Comparison of ENCODE assay signal across 1 cellular context in genomic region chr11:102458531-102458930, GRCh38.
TF ChIP-seq lines count a peak whose summit lies in the region.

No MANE protein-coding gene starts in this region.

TF ChIP-seq in HepG2, 621 proteins besides CTCF, POLR2A, EP300 and RAD21 (continued from another document and continues in another):
- TF ChIP-seq ARID5B (CRISPR knock-in tag; IDR thresholded peaks at IDR 0.05) (peak; percentile 59), FUBP1 (CRISPR knock-in tag; IDR thresholded peaks at IDR 0.05; ENCODE audit: borderline replicate concordance) (no peak), ARNT2 (CRISPR knock-in tag; IDR thresholded peaks at IDR 0.05; ENCODE audit: low read depth) (no peak), KDM1A (CRISPR knock-in tag; IDR thresholded peaks at IDR 0.05) (peak; percentile 78; the same call in 1 of the 2 replicates), ZNF644 (CRISPR knock-in tag; IDR thresholded peaks at IDR 0.05; ENCODE audit: low read depth) (no peak), HIVEP1 (CRISPR knock-in tag; IDR thresholded peaks at IDR 0.05) (no peak), HMG20A (CRISPR knock-in tag; IDR thresholded peaks at IDR 0.05; ENCODE audit: borderline replicate concordance) (peak; percentile 26; the same call in 1 of the 2 replicates), GATAD2A (CRISPR knock-in tag; IDR thresholded peaks at IDR 0.05) (peak; percentile 77), POGZ (CRISPR knock-in tag; IDR thresholded peaks at IDR 0.05) (peak; percentile 30; the same call in 1 of the 2 replicates), ZSCAN31 (CRISPR knock-in tag; IDR thresholded peaks at IDR 0.05; ENCODE audit: low read depth) (no peak), ZSCAN9 (CRISPR knock-in tag; IDR thresholded peaks at IDR 0.05; ENCODE audit: borderline replicate concordance) (no peak), SOX5 (CRISPR knock-in tag; IDR thresholded peaks at IDR 0.05; ENCODE audit: borderline replicate concordance) (peak; percentile 94), STAG1 (CRISPR knock-in tag; IDR thresholded peaks at IDR 0.05) (no peak), ZBTB44 (CRISPR knock-in tag; IDR thresholded peaks at IDR 0.05) (no peak), FOXO4 (CRISPR knock-in tag; conservative IDR thresholded peaks at IDR 0.05) (no peak), ATM (IDR thresholded peaks at IDR 0.05; ENCODE audit: borderline replicate concordance) (no peak), ZBTB37 (CRISPR knock-in tag; IDR thresholded peaks at IDR 0.05) (no peak), STAT5B (CRISPR knock-in tag; IDR thresholded peaks at IDR 0.05) (no peak), E2F2 (CRISPR knock-in tag; IDR thresholded peaks at IDR 0.05; ENCODE audit: borderline replicate concordance) (no peak), ZNF121 (CRISPR knock-in tag; IDR thresholded peaks at IDR 0.05) (0 out of 2 replicates have a peak, but pooled peaks have one; percentile 28), ZFP90 (CRISPR knock-in tag; IDR thresholded peaks at IDR 0.05; ENCODE audit: borderline replicate concordance) (no peak), PBX3 (CRISPR knock-in tag; IDR thresholded peaks at IDR 0.05; ENCODE audit: borderline replicate concordance) (no peak), ZNF879 (CRISPR knock-in tag; IDR thresholded peaks at IDR 0.05) (no peak), NCOA5 (CRISPR knock-in tag; IDR thresholded peaks at IDR 0.05) (no peak)
- TF ChIP-seq, protein P1, sequence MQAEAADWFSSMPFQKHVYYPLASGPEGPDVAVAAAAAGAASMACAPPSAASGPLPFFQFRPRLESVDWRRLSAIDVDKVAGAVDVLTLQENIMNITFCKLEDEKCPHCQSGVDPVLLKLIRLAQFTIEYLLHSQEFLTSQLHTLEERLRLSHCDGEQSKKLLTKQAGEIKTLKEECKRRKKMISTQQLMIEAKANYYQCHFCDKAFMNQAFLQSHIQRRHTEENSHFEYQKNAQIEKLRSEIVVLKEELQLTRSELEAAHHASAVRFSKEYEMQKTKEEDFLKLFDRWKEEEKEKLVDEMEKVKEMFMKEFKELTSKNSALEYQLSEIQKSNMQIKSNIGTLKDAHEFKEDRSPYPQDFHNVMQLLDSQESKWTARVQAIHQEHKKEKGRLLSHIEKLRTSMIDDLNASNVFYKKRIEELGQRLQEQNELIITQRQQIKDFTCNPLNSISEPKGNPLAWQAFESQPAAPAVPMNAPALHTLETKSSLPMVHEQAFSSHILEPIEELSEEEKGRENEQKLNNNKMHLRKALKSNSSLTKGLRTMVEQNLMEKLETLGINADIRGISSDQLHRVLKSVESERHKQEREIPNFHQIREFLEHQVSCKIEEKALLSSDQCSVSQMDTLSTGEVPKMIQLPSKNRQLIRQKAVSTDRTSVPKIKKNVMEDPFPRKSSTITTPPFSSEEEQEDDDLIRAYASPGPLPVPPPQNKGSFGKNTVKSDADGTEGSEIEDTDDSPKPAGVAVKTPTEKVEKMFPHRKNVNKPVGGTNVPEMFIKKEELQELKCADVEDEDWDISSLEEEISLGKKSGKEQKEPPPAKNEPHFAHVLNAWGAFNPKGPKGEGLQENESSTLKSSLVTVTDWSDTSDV (CRISPR knock-in tag; IDR thresholded peaks at IDR 0.05): no peak
- TF ChIP-seq, protein P2, sequence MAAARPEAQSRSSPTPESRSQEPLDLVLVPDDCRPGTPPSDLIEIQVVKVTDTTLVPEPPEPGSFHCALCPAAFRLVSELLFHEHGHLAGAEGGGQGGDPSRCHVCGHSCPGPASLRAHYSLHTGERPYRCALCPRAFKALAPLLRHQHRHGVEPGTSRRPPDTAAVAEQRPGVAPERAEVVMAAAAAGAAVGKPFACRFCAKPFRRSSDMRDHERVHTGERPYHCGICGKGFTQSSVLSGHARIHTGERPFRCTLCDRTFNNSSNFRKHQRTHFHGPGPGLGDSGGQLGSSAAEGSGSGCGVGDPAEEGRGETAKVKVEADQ (CRISPR knock-in tag; IDR thresholded peaks at IDR 0.05; ENCODE audit: borderline replicate concordance): no peak
- TF ChIP-seq, protein P3, sequence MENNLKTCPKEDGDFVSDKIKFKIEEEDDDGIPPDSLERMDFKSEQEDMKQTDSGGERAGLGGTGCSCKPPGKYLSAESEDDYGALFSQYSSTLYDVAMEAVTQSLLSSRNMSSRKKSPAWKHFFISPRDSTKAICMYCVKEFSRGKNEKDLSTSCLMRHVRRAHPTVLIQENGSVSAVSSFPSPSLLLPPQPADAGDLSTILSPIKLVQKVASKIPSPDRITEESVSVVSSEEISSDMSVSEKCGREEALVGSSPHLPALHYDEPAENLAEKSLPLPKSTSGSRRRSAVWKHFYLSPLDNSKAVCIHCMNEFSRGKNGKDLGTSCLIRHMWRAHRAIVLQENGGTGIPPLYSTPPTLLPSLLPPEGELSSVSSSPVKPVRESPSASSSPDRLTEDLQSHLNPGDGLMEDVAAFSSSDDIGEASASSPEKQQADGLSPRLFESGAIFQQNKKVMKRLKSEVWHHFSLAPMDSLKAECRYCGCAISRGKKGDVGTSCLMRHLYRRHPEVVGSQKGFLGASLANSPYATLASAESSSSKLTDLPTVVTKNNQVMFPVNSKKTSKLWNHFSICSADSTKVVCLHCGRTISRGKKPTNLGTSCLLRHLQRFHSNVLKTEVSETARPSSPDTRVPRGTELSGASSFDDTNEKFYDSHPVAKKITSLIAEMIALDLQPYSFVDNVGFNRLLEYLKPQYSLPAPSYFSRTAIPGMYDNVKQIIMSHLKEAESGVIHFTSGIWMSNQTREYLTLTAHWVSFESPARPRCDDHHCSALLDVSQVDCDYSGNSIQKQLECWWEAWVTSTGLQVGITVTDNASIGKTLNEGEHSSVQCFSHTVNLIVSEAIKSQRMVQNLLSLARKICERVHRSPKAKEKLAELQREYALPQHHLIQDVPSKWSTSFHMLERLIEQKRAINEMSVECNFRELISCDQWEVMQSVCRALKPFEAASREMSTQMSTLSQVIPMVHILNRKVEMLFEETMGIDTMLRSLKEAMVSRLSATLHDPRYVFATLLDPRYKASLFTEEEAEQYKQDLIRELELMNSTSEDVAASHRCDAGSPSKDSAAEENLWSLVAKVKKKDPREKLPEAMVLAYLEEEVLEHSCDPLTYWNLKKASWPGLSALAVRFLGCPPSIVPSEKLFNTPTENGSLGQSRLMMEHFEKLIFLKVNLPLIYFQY (CRISPR knock-in tag; IDR thresholded peaks at IDR 0.05; ENCODE audit: borderline replicate concordance): no peak
- TF ChIP-seq, protein P4, sequence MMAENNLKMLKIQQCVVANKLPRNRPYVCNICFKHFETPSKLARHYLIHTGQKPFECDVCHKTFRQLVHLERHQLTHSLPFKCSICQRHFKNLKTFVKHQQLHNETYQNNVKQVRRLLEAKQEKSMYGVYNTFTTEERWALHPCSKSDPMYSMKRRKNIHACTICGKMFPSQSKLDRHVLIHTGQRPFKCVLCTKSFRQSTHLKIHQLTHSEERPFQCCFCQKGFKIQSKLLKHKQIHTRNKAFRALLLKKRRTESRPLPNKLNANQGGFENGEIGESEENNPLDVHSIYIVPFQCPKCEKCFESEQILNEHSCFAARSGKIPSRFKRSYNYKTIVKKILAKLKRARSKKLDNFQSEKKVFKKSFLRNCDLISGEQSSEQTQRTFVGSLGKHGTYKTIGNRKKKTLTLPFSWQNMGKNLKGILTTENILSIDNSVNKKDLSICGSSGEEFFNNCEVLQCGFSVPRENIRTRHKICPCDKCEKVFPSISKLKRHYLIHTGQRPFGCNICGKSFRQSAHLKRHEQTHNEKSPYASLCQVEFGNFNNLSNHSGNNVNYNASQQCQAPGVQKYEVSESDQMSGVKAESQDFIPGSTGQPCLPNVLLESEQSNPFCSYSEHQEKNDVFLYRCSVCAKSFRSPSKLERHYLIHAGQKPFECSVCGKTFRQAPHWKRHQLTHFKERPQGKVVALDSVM (CRISPR knock-in tag; IDR thresholded peaks at IDR 0.05): peak; percentile 99
- TF ChIP-seq, protein P5, sequence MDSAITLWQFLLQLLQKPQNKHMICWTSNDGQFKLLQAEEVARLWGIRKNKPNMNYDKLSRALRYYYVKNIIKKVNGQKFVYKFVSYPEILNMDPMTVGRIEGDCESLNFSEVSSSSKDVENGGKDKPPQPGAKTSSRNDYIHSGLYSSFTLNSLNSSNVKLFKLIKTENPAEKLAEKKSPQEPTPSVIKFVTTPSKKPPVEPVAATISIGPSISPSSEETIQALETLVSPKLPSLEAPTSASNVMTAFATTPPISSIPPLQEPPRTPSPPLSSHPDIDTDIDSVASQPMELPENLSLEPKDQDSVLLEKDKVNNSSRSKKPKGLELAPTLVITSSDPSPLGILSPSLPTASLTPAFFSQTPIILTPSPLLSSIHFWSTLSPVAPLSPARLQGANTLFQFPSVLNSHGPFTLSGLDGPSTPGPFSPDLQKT (CRISPR knock-in tag; IDR thresholded peaks at IDR 0.05; ENCODE audit: borderline replicate concordance): no peak
